ENCODE assay signal across 2 cellular contexts in the genomic region with DNA sequence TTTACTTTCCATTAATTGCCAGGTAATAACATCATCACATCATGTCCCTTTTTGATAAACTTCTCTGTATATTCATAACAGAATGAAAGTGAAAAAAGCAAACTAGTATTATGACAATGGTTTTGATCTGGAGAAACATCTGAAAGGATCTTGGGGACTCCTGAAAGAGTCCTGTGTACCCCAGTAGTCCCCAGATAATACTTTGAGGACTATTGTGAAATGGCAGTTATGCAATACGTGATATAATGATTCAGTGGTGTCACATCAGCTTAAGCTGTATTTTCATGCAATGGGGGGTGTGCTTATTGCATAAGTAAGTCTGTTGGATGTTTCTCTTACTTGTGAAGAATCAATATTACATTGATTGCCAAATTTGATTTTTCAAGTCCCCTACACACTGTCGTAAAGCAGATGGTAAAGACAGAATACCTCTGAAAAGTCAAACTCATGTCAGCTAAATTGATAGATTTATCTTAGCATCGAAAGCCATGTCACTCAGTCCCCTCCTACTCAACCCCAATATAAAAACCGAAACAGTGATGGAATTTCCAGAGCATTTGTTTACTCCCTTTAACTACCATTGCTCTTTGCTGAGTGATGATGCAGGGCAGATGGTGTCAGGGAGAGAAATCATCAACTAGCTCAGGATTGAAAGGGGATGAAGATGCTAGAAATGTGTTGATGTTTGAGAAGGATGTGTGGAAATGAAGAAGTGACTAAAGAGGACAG.
TF ChIP-seq lines count a peak whose summit lies in the region.

No MANE protein-coding gene starts in this region.

TF ChIP-seq in HepG2, 621 proteins besides CTCF, POLR2A, EP300 and RAD21:
- TF ChIP-seq CEBPB (IDR thresholded peaks at IDR 0.05; ENCODE audit: borderline replicate concordance, low read depth, low read length) (peak; percentile 76), ZNF773 (CRISPR knock-in tag; IDR thresholded peaks at IDR 0.05; ENCODE audit: borderline replicate concordance) (no peak)
- TF ChIP-seq, protein P1, sequence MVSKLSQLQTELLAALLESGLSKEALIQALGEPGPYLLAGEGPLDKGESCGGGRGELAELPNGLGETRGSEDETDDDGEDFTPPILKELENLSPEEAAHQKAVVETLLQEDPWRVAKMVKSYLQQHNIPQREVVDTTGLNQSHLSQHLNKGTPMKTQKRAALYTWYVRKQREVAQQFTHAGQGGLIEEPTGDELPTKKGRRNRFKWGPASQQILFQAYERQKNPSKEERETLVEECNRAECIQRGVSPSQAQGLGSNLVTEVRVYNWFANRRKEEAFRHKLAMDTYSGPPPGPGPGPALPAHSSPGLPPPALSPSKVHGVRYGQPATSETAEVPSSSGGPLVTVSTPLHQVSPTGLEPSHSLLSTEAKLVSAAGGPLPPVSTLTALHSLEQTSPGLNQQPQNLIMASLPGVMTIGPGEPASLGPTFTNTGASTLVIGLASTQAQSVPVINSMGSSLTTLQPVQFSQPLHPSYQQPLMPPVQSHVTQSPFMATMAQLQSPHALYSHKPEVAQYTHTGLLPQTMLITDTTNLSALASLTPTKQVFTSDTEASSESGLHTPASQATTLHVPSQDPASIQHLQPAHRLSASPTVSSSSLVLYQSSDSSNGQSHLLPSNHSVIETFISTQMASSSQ (IDR thresholded peaks at IDR 0.05; ENCODE audit: low read depth): no peak
- TF ChIP-seq, protein P1 (CRISPR knock-in tag; IDR thresholded peaks at IDR 0.05; ENCODE audit: borderline replicate concordance): no peak

TF ChIP-seq in GM12878, 131 proteins besides CTCF, POLR2A, EP300 and RAD21:
- TF ChIP-seq, protein P2, sequence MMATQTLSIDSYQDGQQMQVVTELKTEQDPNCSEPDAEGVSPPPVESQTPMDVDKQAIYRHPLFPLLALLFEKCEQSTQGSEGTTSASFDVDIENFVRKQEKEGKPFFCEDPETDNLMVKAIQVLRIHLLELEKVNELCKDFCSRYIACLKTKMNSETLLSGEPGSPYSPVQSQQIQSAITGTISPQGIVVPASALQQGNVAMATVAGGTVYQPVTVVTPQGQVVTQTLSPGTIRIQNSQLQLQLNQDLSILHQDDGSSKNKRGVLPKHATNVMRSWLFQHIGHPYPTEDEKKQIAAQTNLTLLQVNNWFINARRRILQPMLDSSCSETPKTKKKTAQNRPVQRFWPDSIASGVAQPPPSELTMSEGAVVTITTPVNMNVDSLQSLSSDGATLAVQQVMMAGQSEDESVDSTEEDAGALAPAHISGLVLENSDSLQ (IDR thresholded peaks at IDR 0.05): peak; percentile 78
- TF ChIP-seq DPF2 (IDR thresholded peaks at IDR 0.05) (no peak), HCFC1 (IDR thresholded peaks at IDR 0.05; ENCODE audit: low read length) (no peak), HDGF (IDR thresholded peaks at IDR 0.05) (no peak)
